In the genomic region with DNA sequence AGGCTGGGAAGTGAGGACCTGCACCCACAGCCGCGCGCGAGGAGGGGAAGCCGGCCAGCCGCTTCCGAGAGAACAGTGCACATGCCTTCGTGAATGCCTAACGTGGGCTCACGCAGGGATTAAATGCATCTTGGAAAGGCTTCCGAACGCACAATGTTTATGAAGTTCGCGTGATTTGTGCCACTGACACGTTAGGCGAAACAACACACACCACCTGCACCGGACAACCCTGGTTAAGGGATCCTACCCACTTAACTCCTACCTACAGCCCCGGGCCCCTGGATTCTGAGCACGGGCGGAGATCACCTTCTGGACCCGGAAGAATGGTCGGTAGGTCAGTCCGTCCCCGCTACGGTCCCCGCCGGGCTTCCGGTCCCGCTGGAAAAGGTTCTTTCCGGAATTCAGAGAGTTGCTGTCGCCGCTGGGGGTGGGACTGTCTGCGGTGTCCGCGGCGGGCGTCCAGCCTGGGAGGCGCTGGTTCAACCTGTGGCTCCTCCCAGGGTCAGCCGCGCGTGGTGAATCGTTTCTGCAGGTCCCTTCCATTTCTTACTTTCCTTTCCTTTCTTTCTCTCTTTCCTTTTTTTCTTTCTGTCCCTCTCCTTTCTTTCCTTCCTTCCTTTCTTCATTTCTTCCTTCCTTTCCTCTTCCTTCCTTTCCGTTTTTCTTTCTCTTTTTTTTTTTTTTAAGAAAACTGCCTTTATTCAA, we compare ENCODE assay signal across 7 cellular contexts. TPM values are rescaled to one million over a fixed set of nuclear protein-coding genes. Genes with fewer than 3 reads are reported as not detected.
DNase-seq lines count a peak whose midpoint lies in the region; ATAC-seq, FAIRE-seq and TF ChIP-seq lines count a peak whose summit lies in the region.

MTIF2 (minus strand) TSS at position 325 of the 705 bp plus-strand sequence. CDS start 5,373 bp downstream, outside the sequence.

- peak; percentile 93 for FAIRE-seq in GM18507 (lab: Jason Lieb, UNC)

- peak within 1 kb of the TSS; percentile 90 for H3K27ac ChIP-seq in hepatocyte

- H2AFZ ChIP-seq in hepatocyte: peak within 1 kb of the TSS; percentile 98

- DNase-seq in GM18507 (ENCODE audit: extremely low spot score, insufficient read length, low read depth): peak; percentile 78
- DNase-seq in NCI-H2029 treated with DMSO at 0.1 percent for 48 hours (lab: John Stamatoyannopoulos, UW): peak; percentile 61
- peak; percentile 80 for DNase-seq in T-helper 9 cell
- DNase-seq in astrocyte of the cerebellum (ENCODE audit: low read depth): peak; percentile 85
- DNase-seq in hepatocyte (ENCODE audit: low spot score): peak; percentile 96
- DNase-seq in retina: peak; percentile 95

- no peaks in the 10 kb centered on the region for H4K20me1 ChIP-seq in hepatocyte (ENCODE audit: insufficient read depth, poor library complexity, severe bottlenecking)

- H3K9me2 ChIP-seq in hepatocyte (replicated peaks; ENCODE audit: insufficient read depth): no peaks in the 10 kb centered on the region

- peak; percentile 97 for ATAC-seq in HG02981 (IDR thresholded peaks at IDR 0.05; ENCODE audit: unreplicated experiment)

- TF ChIP-seq CTCF in astrocyte of the cerebellum (IDR thresholded peaks at IDR 0.05; ENCODE audit: low read depth, low read length, missing control alignments): no peak
- TF ChIP-seq CTCF in hepatocyte (IDR thresholded peaks at IDR 0.05; ENCODE audit: poor library complexity): no peak

- H3K9me3 ChIP-seq in hepatocyte (ENCODE audit: low read depth): no peaks in the 10 kb centered on the region

- peak within 1 kb of the TSS; percentile 90 for H3K4me2 ChIP-seq in hepatocyte

- H3K4me3 ChIP-seq in astrocyte of the cerebellum (ENCODE audit: low read depth, low read length) (peak within 1 kb of the TSS; percentile 88), hepatocyte (peak within 1 kb of the TSS; percentile 73)

- no peaks in the 10 kb centered on the region for H3K36me3 ChIP-seq in hepatocyte (replicated peaks; ENCODE audit: insufficient read depth, low read depth)

- H3K79me2 ChIP-seq in hepatocyte: peaks cover 14% of the 10 kb centered on the region

- no peaks in the 10 kb centered on the region for H3K27me3 ChIP-seq in hepatocyte

- in situ Hi-C loops in astrocyte of the cerebellum (cut with HindIII; ENCODE audit: low sequenced_read_pairs): no loop called here

- WGBS in hepatocyte (ENCODE audit: low lambda C conversion rate, missing lambda C conversion rate): under 1% methylated on average over 43 of the region's 43 CpGs

- H3K4me1 ChIP-seq in hepatocyte (ENCODE audit: insufficient read depth): peaks cover 9% of the 10 kb centered on the region

RNA-seq across cellular contexts. Expression of gene MTIF2, which starts in this region (rescaled TPM):
- total RNA-seq in hepatocyte: 25.6 and 30.2 TPM in 2 replicates
- polyA plus RNA-seq in hepatocyte: 16.5 and 17.4 TPM in 2 replicates

Comparison
In these comparisons a context has a peak if more than half of its experiments do, and no peak if none do; other contexts are left out.
1. Peak in every context shown above with its lines: DNase-seq, ATAC-seq, H3K4me3 ChIP-seq and H3K27ac ChIP-seq.